Comparison of ENCODE assay signal across 8 cellular contexts in the genomic region with DNA sequence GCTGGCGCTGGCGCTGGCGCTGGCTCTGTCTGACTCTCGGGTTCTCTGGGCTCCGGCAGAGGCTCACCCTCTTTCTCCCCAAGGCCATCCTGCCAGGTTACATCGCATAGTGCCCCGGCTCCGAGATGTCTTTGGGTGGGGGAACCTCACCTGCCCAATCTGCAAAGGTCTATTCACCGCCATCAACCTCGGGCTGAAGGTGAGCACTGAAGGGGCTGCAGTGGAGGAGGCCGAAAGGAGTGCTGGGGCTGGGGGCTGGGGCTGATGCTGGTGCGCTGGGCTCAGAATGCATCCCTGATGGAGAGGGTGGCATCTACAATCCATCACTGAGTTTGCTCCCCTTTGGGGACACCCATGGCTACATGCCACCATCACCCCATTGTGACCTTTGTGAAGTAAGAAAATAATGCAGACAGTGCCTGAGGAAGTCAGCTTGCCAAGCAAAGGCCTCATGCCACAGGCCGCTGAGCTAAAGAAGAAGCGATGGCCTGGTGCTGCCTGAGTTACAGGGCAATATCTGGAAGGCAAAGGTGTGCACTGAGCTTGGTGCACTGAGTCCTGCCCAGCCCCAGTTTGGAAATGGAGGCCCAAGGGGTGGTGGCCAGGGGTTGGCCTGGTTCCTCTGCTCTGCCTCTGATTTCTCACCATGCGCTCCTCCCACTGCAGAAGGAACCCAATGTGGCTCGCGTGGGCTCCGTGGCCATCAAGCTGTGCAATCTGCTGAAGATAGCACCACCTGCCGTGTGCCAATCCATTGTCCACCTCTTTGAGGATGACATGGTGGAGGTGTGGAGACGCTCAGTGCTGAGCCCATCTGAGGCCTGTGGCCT. TPM values are rescaled to one million over a fixed set of nuclear protein-coding genes. Genes with fewer than 3 reads are reported as not detected.
DNase-seq lines count a peak whose midpoint lies in the region; ATAC-seq and TF ChIP-seq lines count a peak whose summit lies in the region.

No MANE protein-coding gene starts in this region.

- no peaks in the 10 kb centered on the region for H4K20me1 ChIP-seq in fibroblast of lung (ENCODE audit: control insufficient read depth, extremely low read depth, insufficient read depth, low read length)

- ATAC-seq in GM19023 (IDR thresholded peaks at IDR 0.05; ENCODE audit: unreplicated experiment) = no peak
- ATAC-seq in GM18870 (IDR thresholded peaks at IDR 0.05; ENCODE audit: unreplicated experiment) = no peak
- no peak for ATAC-seq in HG03521 (IDR thresholded peaks at IDR 0.05; ENCODE audit: unreplicated experiment)

- peak overlapping the region; percentile 98 for H3K4me3 ChIP-seq in GM12865 (ENCODE audit: low read depth, low read length)
- peak overlapping the region; percentile 72 for H3K4me3 ChIP-seq in SJCRH30
- peak overlapping the region; percentile 84 to 92 (median 89) for H3K4me3 ChIP-seq in fibroblast of lung (replicated peaks in 1 of 4; ENCODE audit: control extremely low read depth in 1 of 4, insufficient read depth in 1 of 4, low read depth in 3 of 4, low read length in 4 of 4)
- H3K4me3 ChIP-seq in rectal smooth muscle tissue (ENCODE audit: low read length) = peak overlapping the region; percentile 69

- H3K27me3 ChIP-seq in SJCRH30 = no peaks in the 10 kb centered on the region
- H3K27me3 ChIP-seq in fibroblast of lung (ENCODE audit: control insufficient read depth, insufficient read depth, low read length) = no peaks in the 10 kb centered on the region
- no peaks in the 10 kb centered on the region for H3K27me3 ChIP-seq in rectal smooth muscle tissue (ENCODE audit: control insufficient read depth, insufficient read depth, low read length)

- H3K4me1 ChIP-seq in SJCRH30 = no peaks in the 10 kb centered on the region; the same call in 1 of the 2 replicates
- H3K4me1 ChIP-seq in fibroblast of lung (ENCODE audit: control insufficient read depth, extremely low read depth, insufficient read depth, low read length) = peaks cover 15% of the 10 kb centered on the region
- peaks cover 6% of the 10 kb centered on the region for H3K4me1 ChIP-seq in rectal smooth muscle tissue (ENCODE audit: control insufficient read depth, insufficient read depth, low read length)

- no peak for DNase-seq in GM12865 (ENCODE audit: low read depth)
- DNase-seq in SJCRH30 = no peak
- no peak for DNase-seq in fibroblast of lung (ENCODE audit: low read depth in 2 of 2)
- DNase-seq in epidermal melanocyte (ENCODE audit: insufficient read length, low spot score) = no peak

- peak overlapping the region; percentile 99 for H3K4me2 ChIP-seq in fibroblast of lung (ENCODE audit: extremely low read depth, insufficient read depth, low read length)

- peak overlapping the region; percentile 23; the same call in 1 of the 2 replicates for H3K27ac ChIP-seq in SJCRH30
- peak overlapping the region; percentile 76 for H3K27ac ChIP-seq in fibroblast of lung (ENCODE audit: insufficient read depth, low read length)
- peak overlapping the region; percentile 88 for H3K27ac ChIP-seq in rectal smooth muscle tissue (ENCODE audit: low read depth, low read length)

- peaks cover 8% of the 10 kb centered on the region for H3K79me2 ChIP-seq in fibroblast of lung (ENCODE audit: control insufficient read depth, insufficient read depth, low read length)

- H3K36me3 ChIP-seq in SJCRH30 (no peaks in the 10 kb centered on the region), fibroblast of lung (ENCODE audit: control insufficient read depth, insufficient read depth, low read length) (peaks cover 5% of the 10 kb centered on the region), rectal smooth muscle tissue (ENCODE audit: control insufficient read depth, insufficient read depth, low read length) (peaks cover 7% of the 10 kb centered on the region)

- peak overlapping the region; percentile 69 for H2AFZ ChIP-seq in fibroblast of lung (ENCODE audit: low read length)

- H3K9ac ChIP-seq in fibroblast of lung (ENCODE audit: insufficient read depth, low read length) (peak overlapping the region; percentile 85), rectal smooth muscle tissue (ENCODE audit: low read length) (peak overlapping the region; percentile 61)

- H3K9me3 ChIP-seq in SJCRH30 (replicated peaks) (no peaks in the 10 kb centered on the region), fibroblast of lung (ENCODE audit: control insufficient read depth, insufficient read depth, low read depth, low read length) (no peaks in the 10 kb centered on the region)

- TF ChIP-seq CTCF in GM12865 (IDR thresholded peaks at IDR 0.05; ENCODE audit: insufficient read depth, low read depth, low read length, missing control alignments) (no peak), fibroblast of lung (conservative IDR thresholded peaks at IDR 0.05 in 1 of 2, IDR thresholded peaks at IDR 0.05 in 1 of 2; ENCODE audit: low read depth in 1 of 2, low read length in 2 of 2) (no peak)

RNA-seq across cellular contexts. Expression of a gene that starts 0.7 kb away (rescaled TPM):
- total RNA-seq in SJCRH30 (2014; rRNA removed; shearing (Covaris generic)) = 12.0 and 13.0 TPM in 2 replicates
- 33.9 and 52.2 TPM in 2 replicates for total RNA-seq in fibroblast of lung
- polyA plus RNA-seq in fibroblast of lung = 74.9 and 97.9 TPM in 2 replicates
- polyA plus RNA-seq in fibroblast of lung (2012) = 87.8 and 110 TPM in 2 replicates
- polyA minus RNA-seq in fibroblast of lung (ENCODE audit: low replicate concordance) = 101 and 133 TPM in 2 replicates

RNA-seq across cellular contexts. Expression of a gene that starts 28.0 kb away (rescaled TPM):
- total RNA-seq in SJCRH30 (2014; rRNA removed; shearing (Covaris generic)) = 19.6 and 20.2 TPM in 2 replicates
- total RNA-seq in fibroblast of lung = 56.2 and 73.7 TPM in 2 replicates
- polyA plus RNA-seq in fibroblast of lung = 33.5 and 39.1 TPM in 2 replicates
- 38.9 and 47.7 TPM in 2 replicates for polyA plus RNA-seq in fibroblast of lung (2012)
- polyA minus RNA-seq in fibroblast of lung (ENCODE audit: low replicate concordance) = 93.1 and 101 TPM in 2 replicates

RNA-seq across cellular contexts. Expression of a gene that starts 49.9 kb away (rescaled TPM):
- total RNA-seq in SJCRH30 (2014; rRNA removed; shearing (Covaris generic)) = not detected in 2 replicates
- total RNA-seq in fibroblast of lung = 0.26 and 0.83 TPM in 2 replicates
- 0.18 and 0.28 TPM in 2 replicates for polyA plus RNA-seq in fibroblast of lung
- 0.17 and 0.22 TPM in 2 replicates for polyA plus RNA-seq in fibroblast of lung (2012)
- polyA minus RNA-seq in fibroblast of lung (ENCODE audit: low replicate concordance) = not detected in 2 replicates

Comparison
In these comparisons a context has a peak if more than half of its experiments do, and no peak if none do; other contexts are left out.
1. H3K27ac ChIP-seq: peak in every context shown above with its lines; median percentile 88 in rectal smooth muscle tissue; 76 in fibroblast of lung; 23 in SJCRH30.